ENCODE assay signal across 8 cellular contexts in the genomic region with DNA sequence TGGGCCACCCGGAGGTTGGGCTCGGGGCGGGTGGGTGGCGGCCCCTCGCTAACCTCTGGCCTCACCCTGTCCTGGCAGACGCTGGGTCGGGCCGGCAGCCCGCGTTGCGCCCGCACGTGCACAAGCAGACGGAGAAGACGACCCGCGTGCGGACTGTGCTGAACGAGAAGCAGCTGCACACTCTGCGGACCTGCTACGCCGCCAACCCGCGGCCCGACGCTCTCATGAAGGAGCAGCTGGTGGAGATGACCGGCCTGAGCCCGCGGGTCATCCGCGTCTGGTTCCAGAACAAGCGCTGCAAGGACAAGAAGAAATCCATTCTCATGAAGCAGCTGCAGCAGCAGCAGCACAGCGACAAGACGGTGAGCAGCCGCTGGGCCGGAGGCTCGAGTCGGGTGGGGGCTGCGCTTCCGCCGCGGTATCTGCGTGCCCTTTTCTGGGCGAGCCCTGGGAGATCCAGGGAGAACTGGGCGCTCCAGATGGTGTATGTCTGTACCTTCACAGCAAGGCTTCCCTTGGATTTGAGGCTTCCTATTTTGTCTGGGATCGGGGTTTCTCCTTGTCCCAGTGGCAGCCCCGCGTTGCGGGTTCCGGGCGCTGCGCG. TPM values are rescaled to one million over a fixed set of nuclear protein-coding genes. Genes with fewer than 3 reads are reported as not detected.
DNase-seq lines count a peak whose midpoint lies in the region; ATAC-seq, FAIRE-seq and TF ChIP-seq lines count a peak whose summit lies in the region.

No MANE protein-coding gene starts in this region.

- H3K36me3 Mint-ChIP-seq in IgD-negative memory B cell = peaks cover 2% of the 10 kb centered on the region

- peaks cover 0 to 4% (median 0%) of the 10 kb centered on the region in 3 donors for H3K9me3 Mint-ChIP-seq in IgD-negative memory B cell

- in situ Hi-C loops in GM12878 (cut with MboI) = no loop called here

- H3K36me3 ChIP-seq in GM12878 (ENCODE audit: control insufficient read depth in 2 of 2, insufficient read depth in 2 of 2, low read length in 1 of 2) = no peaks in the 10 kb centered on the region
- H3K36me3 ChIP-seq in right lobe of liver = no peaks in the 10 kb centered on the region
- no peaks in the 10 kb centered on the region for H3K36me3 ChIP-seq in upper lobe of right lung

- H3K9me3 ChIP-seq in GM12878 (replicated peaks; ENCODE audit: control insufficient read depth, insufficient read depth, low read length) (no peaks in the 10 kb centered on the region; the same call in 1 of the 3 replicates), right lobe of liver (no peaks in the 10 kb centered on the region), upper lobe of right lung (no peaks in the 10 kb centered on the region)

- TF ChIP-seq CTCF in GM12878 (IDR thresholded peaks at IDR 0.05 in 2 of 3, conservative IDR thresholded peaks at IDR 0.05 in 1 of 3; ENCODE audit: control insufficient read depth in 2 of 3, extremely low read depth in 1 of 3, insufficient read depth in 1 of 3, low read depth in 3 of 3, low read length in 3 of 3) = no peak
- TF ChIP-seq CTCF in right lobe of liver (IDR thresholded peaks at IDR 0.05) = no peak
- no peak for TF ChIP-seq CTCF in upper lobe of right lung (IDR thresholded peaks at IDR 0.05)

- no peaks in the 10 kb centered on the region for H4K20me1 ChIP-seq in GM12878 (ENCODE audit: control insufficient read depth, insufficient read depth)

- H3K4me2 ChIP-seq in GM12878 (ENCODE audit: control insufficient read depth, insufficient read depth) = peak overlapping the region; percentile 96

- WGBS in GM12878 (ENCODE audit: insufficient coverage, insufficient replicate concordance, low lambda C conversion rate, missing lambda C conversion rate) = 2% methylated on average over 45 of the region's 53 CpGs
- WGBS in right lobe of liver (ENCODE audit: insufficient coverage, low coverage, low lambda C conversion rate, missing lambda C conversion rate) = 0% methylated on average over 5 of the region's 53 CpGs

- peaks cover 32 to 59% (median 39%) of the 10 kb centered on the region in 3 donors for H3K4me1 Mint-ChIP-seq in IgD-negative memory B cell

- H3K27me3 Mint-ChIP-seq in IgD-negative memory B cell = peaks cover 62% of the 10 kb centered on the region

- CTCF ChIA-PET in GM12878 (lab: Yijun Ruan, JAX) = no interaction called here

- 0 out of 2 replicates have a peak, but pooled peaks have one; percentile 40 for TF ChIP-seq POLR2A in GM12878 (IDR thresholded peaks at IDR 0.05; ENCODE audit: low read depth, low read length)
- no peak for TF ChIP-seq POLR2A in right lobe of liver (IDR thresholded peaks at IDR 0.05)

- H3K9ac ChIP-seq in GM12878 (ENCODE audit: control insufficient read depth, insufficient read depth, low read length) = peak overlapping the region; percentile 29; the same call in 1 of the 2 replicates

- H3K4me3 Mint-ChIP-seq in IgD-negative memory B cell = peak overlapping the region; percentile 83 to 95 (median 90)

- RAD21 ChIA-PET in GM12878 (lab: Charles Lee; ENCODE audit: unreplicated experiment) = no interaction called here

- no peak for TF ChIP-seq RAD21 in GM12878 (IDR thresholded peaks at IDR 0.05; ENCODE audit: insufficient read depth, low read depth, low read length)

- intact Hi-C loops in GM12878 (cut with micrococcal nuclease; ENCODE audit: unreplicated experiment) (no loop called here), right lobe of liver (cut with DNase I) (no loop called here), upper lobe of right lung (cut with DNase I) (no loop called here)

- no peak for FAIRE-seq in GM12878 (lab: Jason Lieb, UNC)

- POLR2A ChIA-PET in GM12878 (lab: Charles Lee) = no interaction called here

- no peak for TF ChIP-seq EP300 in GM12878 (IDR thresholded peaks at IDR 0.05; ENCODE audit: borderline replicate concordance in 1 of 2, control insufficient read depth in 1 of 2, low read depth in 2 of 2, low read length in 2 of 2)

- peak overlapping the region; percentile 73 for H2AFZ ChIP-seq in GM12878 (ENCODE audit: control insufficient read depth, low read depth, low read length)

- H3K27ac ChIP-seq in GM12878 (ENCODE audit: control insufficient read depth, insufficient read depth) (no peak overlapping the region), right lobe of liver (no peak overlapping the region), upper lobe of right lung (no peak overlapping the region)

- peaks cover 26% of the 10 kb centered on the region in 2 experiments for H3K27me3 ChIP-seq in GM12878 (replicated peaks in 1 of 2; ENCODE audit: control insufficient read depth in 2 of 2, insufficient read depth in 2 of 2, low read length in 1 of 2)
- H3K27me3 ChIP-seq in right lobe of liver = peaks cover 18 to 76% of the 10 kb centered on the region in 2 donors
- H3K27me3 ChIP-seq in upper lobe of right lung = peaks cover 100% of the 10 kb centered on the region

- H3K4me3 ChIP-seq in GM12878 = peak overlapping the region; percentile 73
- peak overlapping the region; percentile 7 to 47 (median 23) for H3K4me3 ChIP-seq in right lobe of liver
- H3K4me3 ChIP-seq in upper lobe of right lung = peak overlapping the region; percentile 33

- H3K79me2 ChIP-seq in GM12878 (ENCODE audit: control insufficient read depth, insufficient read depth, low read length) = no peaks in the 10 kb centered on the region; the same call in 1 of the 2 replicates

- H3K27ac Mint-ChIP-seq in IgD-negative memory B cell = peak overlapping the region; percentile 53 to 92 (median 91)

- ATAC-seq in GM12878 (peak; percentile 30), right lobe of liver (peak in 3 of 4 donors; percentile 11 to 13 (median 12)), upper lobe of right lung (no peak), HG02759 (IDR thresholded peaks at IDR 0.05; ENCODE audit: unreplicated experiment) (no peak), HG03378 (IDR thresholded peaks at IDR 0.05; ENCODE audit: unreplicated experiment) (no peak)

- H3K4me1 ChIP-seq in GM12878 (ENCODE audit: control insufficient read depth, insufficient read depth, low read length) = peaks cover 29% of the 10 kb centered on the region
- H3K4me1 ChIP-seq in right lobe of liver = peaks cover 0 to 45% (median 0%) of the 10 kb centered on the region in 4 donors
- H3K4me1 ChIP-seq in upper lobe of right lung = peaks cover 44% of the 10 kb centered on the region

- no TSS peak for BruUV-seq in GM12878 (replicated peaks; lab: Mats Ljungman, UMichigan)

- DNase-seq in CD1c-positive myeloid dendritic cell (ENCODE audit: extremely low spot score) (peak; percentile 30), GM12878 (ENCODE audit: low read depth, low spot score) (no peak), right lobe of liver (peak in 1 of 3 donors; percentile 58), upper lobe of right lung (no peak), hepatic stellate cell (ENCODE audit: low spot score) (no peak)

- SMC1A ChIA-PET in GM12878 (lab: Charles Lee; ENCODE audit: uncharacterized antibody, unreplicated experiment) = no interaction called here

TF ChIP-seq in GM12878, 131 proteins besides CTCF, POLR2A, EP300 and RAD21 (continues in another document):
- TF ChIP-seq BMI1 (IDR thresholded peaks at IDR 0.05; ENCODE audit: borderline replicate concordance) = peak; percentile 95

RNA-seq across cellular contexts. Expression of gene ISL2, which starts 3.7 kb away (rescaled TPM):
- polyA plus RNA-seq in IgD-negative memory B cell (0.89 TPM), GM12878 (2011; rRNA removed) (0.06 and 0.08 TPM in 2 replicates), GM12878 (2014; fragmentation: Illumina TruSeq; extraction: Trizol) (not detected in 2 replicates), GM12878 (2014; fragmentation: Nextera tagmentation; extraction: Ambion mirVana) (not detected), GM12878 (2014; rRNA removed) (0.05 TPM in 1 of 2 replicates, not detected in the other), GM12878 (2016; fragmentation: Nextera tagmentation; extraction: Ambion mirVana) (not detected)
- 0.29 TPM in 1 of 2 replicates, not detected in the other for total RNA-seq in GM12878 (2013; cell fraction: nucleolus; rRNA removed)
- total RNA-seq in GM12878 (2014; rRNA removed) (0.11 TPM in 1 of 2 replicates, not detected in the other), GM12878 (2014; rRNA removed; fragmentation: Illumina TruSeq; extraction: Trizol) (not detected in 2 replicates), GM12878 (2021) (0.26 TPM in 1 of 2 replicates, not detected in the other), right lobe of liver (not detected), upper lobe of right lung (not detected)
- 0.91 TPM for polyA plus RNA-seq in GM12878 (2011; ENCODE audit: low read depth)
- polyA plus RNA-seq in GM12878 (2011; cell fraction: cytosol; rRNA removed) = 0.18 and 0.30 TPM in 2 replicates
- polyA plus RNA-seq in GM12878 (2011; cell fraction: nucleus; rRNA removed) = 1.6 and 1.7 TPM in 2 replicates
- 1.4 and 2.3 TPM in 2 replicates for polyA plus RNA-seq in GM12878 (2012)
- polyA minus RNA-seq in GM12878 (2011; rRNA and poly(A)+ RNA removed) = 0.15 TPM in 1 of 2 replicates, not detected in the other
- polyA minus RNA-seq in GM12878 (2011; cell fraction: cytosol; rRNA and poly(A)+ RNA removed) = 1.7 TPM in 1 of 2 replicates, not detected in the other
- polyA minus RNA-seq in GM12878 (2011; cell fraction: nucleus; rRNA and poly(A)+ RNA removed) = not detected in 2 replicates

RNA-seq across cellular contexts. Expression of gene ETFA, which starts 29.0 kb away (rescaled TPM):
- polyA plus RNA-seq in IgD-negative memory B cell (107 TPM), GM12878 (2011; rRNA removed) (331 and 404 TPM in 2 replicates), GM12878 (2014; fragmentation: Illumina TruSeq; extraction: Trizol) (166 and 192 TPM in 2 replicates), GM12878 (2014; fragmentation: Nextera tagmentation; extraction: Ambion mirVana) (100 to 1,000 TPM; 114 to 124 TPM), GM12878 (2014; rRNA removed) (136 and 148 TPM in 2 replicates), GM12878 (2016; fragmentation: Nextera tagmentation; extraction: Ambion mirVana) (100 to 1,000 TPM; 290 to 320 TPM)
- total RNA-seq in GM12878 (2013; cell fraction: nucleolus; rRNA removed) = 212 and 216 TPM in 2 replicates
- total RNA-seq in GM12878 (2014; rRNA removed) (129 and 135 TPM in 2 replicates), GM12878 (2014; rRNA removed; fragmentation: Illumina TruSeq; extraction: Trizol) (156 and 159 TPM in 2 replicates), GM12878 (2021) (149 and 172 TPM in 2 replicates), right lobe of liver (100 to 1,000 TPM; 208 to 302 (median 274) TPM), upper lobe of right lung (71.3 TPM)
- 156 TPM for polyA plus RNA-seq in GM12878 (2011; ENCODE audit: low read depth)
- 181 and 197 TPM in 2 replicates for polyA plus RNA-seq in GM12878 (2011; cell fraction: cytosol; rRNA removed)
- polyA plus RNA-seq in GM12878 (2011; cell fraction: nucleus; rRNA removed) = 100 and 118 TPM in 2 replicates
- 172 and 177 TPM in 2 replicates for polyA plus RNA-seq in GM12878 (2012)
- polyA minus RNA-seq in GM12878 (2011; rRNA and poly(A)+ RNA removed) = 154 and 211 TPM in 2 replicates
- polyA minus RNA-seq in GM12878 (2011; cell fraction: cytosol; rRNA and poly(A)+ RNA removed) = 45.7 and 54.7 TPM in 2 replicates
- 43.0 and 54.1 TPM in 2 replicates for polyA minus RNA-seq in GM12878 (2011; cell fraction: nucleus; rRNA and poly(A)+ RNA removed)

Comparison
In these comparisons a context has a peak if more than half of its experiments do, and no peak if none do; other contexts are left out.
1. ATAC-seq: peak in GM12878 (single experiment) and right lobe of liver (3 of 4); none in upper lobe of right lung (single experiment), HG02759 (single experiment) and HG03378 (single experiment).
2. H3K4me3 ChIP-seq: peak in every context shown above with its lines; median percentile 73 in GM12878; 33 in upper lobe of right lung; 23 in right lobe of liver.